In the genomic region with DNA sequence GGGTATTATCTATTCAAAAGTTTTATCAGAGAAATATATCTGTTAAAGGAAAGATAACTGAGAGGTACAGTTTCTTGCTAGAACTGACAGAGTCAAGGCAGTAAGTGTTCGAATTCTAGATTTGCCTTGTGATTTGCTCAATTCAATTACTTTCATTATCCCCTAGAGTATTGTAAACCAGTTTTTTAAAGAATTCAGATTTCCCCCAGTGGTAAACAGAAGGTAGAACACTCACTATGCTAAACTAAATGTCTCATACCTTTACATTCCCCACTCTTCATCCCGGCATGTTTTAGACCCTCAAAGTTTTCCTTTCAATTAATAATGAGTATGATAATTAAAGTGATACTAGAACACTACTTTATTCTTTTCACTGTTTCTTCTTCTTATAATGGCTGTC, we compare ENCODE assay signal across 21 cellular contexts.
"Had no signal": no experiment of that assay in that cellular context is flagged by ENCODE, and none has a peak within 500 bp of the region (broad histone marks: within the 10 kb centered on the region; RNA-seq: fewer than 3 reads in every experiment).

No MANE protein-coding gene starts in this region.

- H3K27ac ChIP-seq: left ventricle myocardium inferior, testis, WERI-Rb-1 had no signal

- FAIRE-seq: astrocyte, endothelial cell of umbilical vein had no signal

- ATAC-seq: activated CD8-positive, alpha-beta T cell treated with anti-CD3 and anti-CD28 coated beads, Interleukin-2, amount 10 ng/mL, durations not matched to agents 7 days and 5 days; activated T-helper 17 cell treated with anti-CD3 and anti-CD28 coated beads, Interleukin-2, amount 50 U/mL, for 72 hours; esophagus mucosa; naive thymus-derived CD8-positive, alpha-beta T cell; stimulated activated naive B cell treated with anti-CD40 and anti-IgM and Interleukin-4, amounts not matched to agents 10 μg/mL and 1 μg/mL and 100 μg/mL, for 72 hours had no signal

- H3K27me3 ChIP-seq: testis had no signal

- H3K4me1 ChIP-seq: left ventricle myocardium inferior, testis had no signal

- H3K4me3 ChIP-seq: left ventricle myocardium inferior, testis had no signal

- DNase-seq: activated CD4-positive, alpha-beta T cell treated with anti-CD3 and anti-CD28 coated beads, Interleukin-2, amount 10 ng/mL, durations not matched to agents 7 days and 5 days; activated CD4-positive, CD25-positive, alpha-beta regulatory T cell treated with anti-CD3 and anti-CD28 coated beads, Interleukin-2, amount 50 U/mL, for 72 hours; activated CD8-positive, alpha-beta T cell treated with anti-CD3 and anti-CD28 coated beads, Interleukin-2, amount 10 ng/mL, durations not matched to agents 7 days and 5 days; central memory CD4-positive, alpha-beta T cell; dermis blood vessel endothelial cell; effector CD8-positive, alpha-beta T cell; hippocampal formation; kidney glomerular epithelial cell; left ventricle myocardium inferior; naive thymus-derived CD8-positive, alpha-beta T cell; retina; stimulated activated CD4-positive, alpha-beta T cell treated with anti-CD3 and anti-CD28 coated beads, Interleukin-2, amount 100 ng/mL, for 48 hours; stimulated activated CD8-positive, alpha-beta memory T cell treated with anti-CD3 and anti-CD28 coated beads, Interleukin-4, amount 100 ng/mL, for 48 hours; stimulated activated naive B cell treated with anti-CD40 and anti-IgM and Interleukin-4, amounts not matched to agents 10 μg/mL and 1 μg/mL and 100 μg/mL, for 72 hours; testis; trophoblast cell; WERI-Rb-1 had no signal

- H3K9me3 ChIP-seq: left ventricle myocardium inferior, testis had no signal
